Comparison of ENCODE assay signal across 21 cellular contexts in genomic region chr5:95713960-95714710, GRCh38. TPM values are rescaled to one million over a fixed set of nuclear protein-coding genes. Genes with fewer than 3 reads are reported as not detected.
DNase-seq lines count a peak whose midpoint lies in the region; ATAC-seq and TF ChIP-seq lines count a peak whose summit lies in the region.
"Had no signal": no experiment of that assay in that cellular context is flagged by ENCODE, and none has a peak within 500 bp of the region (broad histone marks: within the 10 kb centered on the region; RNA-seq: fewer than 3 reads in every experiment).

No MANE protein-coding gene starts in this region.

- no peaks in the 10 kb centered on the region for H3K36me3 ChIP-seq in left lung
- no peaks in the 10 kb centered on the region for H3K36me3 ChIP-seq in esophagus muscularis mucosa
- H3K36me3 ChIP-seq: MG63 had no signal

- peak overlapping the region; percentile 22 for H3K4me3 Mint-ChIP-seq in natural killer cell treated with Interleukin-12 subunit alpha and Interleukin-12 subunit beta and Interleukin-15 and Interleukin-18, amount 100 ng/mL, for 72 hours
- no peak overlapping the region for H3K4me3 Mint-ChIP-seq in natural killer cell
- peak overlapping the region; percentile 35 for H3K4me3 Mint-ChIP-seq in activated T-helper 1 cell treated with anti-CD3 and anti-CD28 coated beads, Interleukin-12 subunit alpha, Interleukin-12 subunit beta, Interleukin-2, Interleukin-4 antibody, amounts not matched to agents 30 ng/mL and 10 ng/mL and 1 ng/mL, durations not matched to agents 14 hours and 24 hours and 36 hours
- H3K4me3 Mint-ChIP-seq: activated CD8-positive, alpha-beta memory T cell treated with anti-CD3 and anti-CD28 coated beads, Interleukin-2, amount 10 ng/mL, durations not matched to agents 7 days and 5 days; nephron; T-helper 17 cell had no signal

- no peaks in the 10 kb centered on the region for H3K27me3 Mint-ChIP-seq in natural killer cell treated with Interleukin-12 subunit alpha and Interleukin-12 subunit beta and Interleukin-15 and Interleukin-18, amount 100 ng/mL, for 72 hours
- no peaks in the 10 kb centered on the region for H3K27me3 Mint-ChIP-seq in natural killer cell (ENCODE audit: low read depth in 2 of 2)
- peaks cover 20% of the 10 kb centered on the region for H3K27me3 Mint-ChIP-seq in activated T-helper 1 cell treated with anti-CD3 and anti-CD28 coated beads, Interleukin-12 subunit alpha, Interleukin-12 subunit beta, Interleukin-2, Interleukin-4 antibody, amounts not matched to agents 30 ng/mL and 10 ng/mL and 1 ng/mL, durations not matched to agents 14 hours and 24 hours and 36 hours (ENCODE audit: insufficient read depth)
- H3K27me3 Mint-ChIP-seq: T-helper 17 cell had no signal

- peaks cover 4% of the 10 kb centered on the region for H3K36me3 Mint-ChIP-seq in natural killer cell treated with Interleukin-12 subunit alpha and Interleukin-12 subunit beta and Interleukin-15 and Interleukin-18, amount 100 ng/mL, for 72 hours
- no peaks in the 10 kb centered on the region for H3K36me3 Mint-ChIP-seq in natural killer cell
- no peaks in the 10 kb centered on the region for H3K36me3 Mint-ChIP-seq in activated T-helper 1 cell treated with anti-CD3 and anti-CD28 coated beads, Interleukin-12 subunit alpha, Interleukin-12 subunit beta, Interleukin-2, Interleukin-4 antibody, amounts not matched to agents 30 ng/mL and 10 ng/mL and 1 ng/mL, durations not matched to agents 14 hours and 24 hours and 36 hours (ENCODE audit: low read depth)
- H3K36me3 Mint-ChIP-seq: activated CD8-positive, alpha-beta memory T cell treated with anti-CD3 and anti-CD28 coated beads, Interleukin-2, amount 10 ng/mL, durations not matched to agents 7 days and 5 days; activated naive CD4-positive, alpha-beta T cell treated with anti-CD3 and anti-CD28 coated beads, Interleukin-2, amount 50 U/mL, for 72 hours had no signal

- no peak for TF ChIP-seq EP300 in esophagus muscularis mucosa (IDR thresholded peaks at IDR 0.05)

- peaks cover 0 to 6% of the 10 kb centered on the region in 2 donors for H3K4me1 ChIP-seq in left lung
- H3K4me1 ChIP-seq in esophagus muscularis mucosa = peaks cover 0 to 4% (median 2%) of the 10 kb centered on the region in 4 donors
- H3K4me1 ChIP-seq: parathyroid adenoma had no signal

- peak overlapping the region in 1 of 2 donors; percentile 60 for H3K27ac Mint-ChIP-seq in natural killer cell treated with Interleukin-12 subunit alpha and Interleukin-12 subunit beta and Interleukin-15 and Interleukin-18, amount 100 ng/mL, for 72 hours
- H3K27ac Mint-ChIP-seq in natural killer cell = no peak overlapping the region
- no peak overlapping the region for H3K27ac Mint-ChIP-seq in activated T-helper 1 cell treated with anti-CD3 and anti-CD28 coated beads, Interleukin-12 subunit alpha, Interleukin-12 subunit beta, Interleukin-2, Interleukin-4 antibody, amounts not matched to agents 30 ng/mL and 10 ng/mL and 1 ng/mL, durations not matched to agents 14 hours and 24 hours and 36 hours
- H3K27ac Mint-ChIP-seq: activated CD8-positive, alpha-beta memory T cell treated with anti-CD3 and anti-CD28 coated beads, Interleukin-2, amount 10 ng/mL, durations not matched to agents 7 days and 5 days; activated naive CD4-positive, alpha-beta T cell treated with anti-CD3 and anti-CD28 coated beads, Interleukin-2, amount 50 U/mL, for 72 hours; nephron; T-helper 17 cell had no signal

- H3K27me3 ChIP-seq in left lung (no peaks in the 10 kb centered on the region), esophagus muscularis mucosa (no peaks in the 10 kb centered on the region)
- H3K27me3 ChIP-seq: MG63 had no signal

- TF ChIP-seq CTCF in natural killer cell (IDR thresholded peaks at IDR 0.05) (no peak), left lung (IDR thresholded peaks at IDR 0.05) (no peak), esophagus muscularis mucosa (IDR thresholded peaks at IDR 0.05) (no peak)

- H3K9me3 ChIP-seq in left lung = no peaks in the 10 kb centered on the region
- no peaks in the 10 kb centered on the region for H3K9me3 ChIP-seq in esophagus muscularis mucosa
- H3K9me3 ChIP-seq: MG63 had no signal

- ATAC-seq in natural killer cell treated with Interleukin-12 subunit alpha and Interleukin-12 subunit beta and Interleukin-15 and Interleukin-18, amount 100 ng/mL, for 72 hours = no peak
- ATAC-seq in natural killer cell = no peak
- peak; percentile 32 for ATAC-seq in left lung
- no peak for ATAC-seq in GM21723 (IDR thresholded peaks at IDR 0.05; ENCODE audit: unreplicated experiment)
- ATAC-seq: activated CD8-positive, alpha-beta memory T cell treated with anti-CD3 and anti-CD28 coated beads, Interleukin-2, amount 10 ng/mL, durations not matched to agents 7 days and 5 days; activated naive CD4-positive, alpha-beta T cell treated with anti-CD3 and anti-CD28 coated beads, Interleukin-2, amount 50 U/mL, for 72 hours; T-helper 17 cell had no signal

- H3K9me3 Mint-ChIP-seq in natural killer cell treated with Interleukin-12 subunit alpha and Interleukin-12 subunit beta and Interleukin-15 and Interleukin-18, amount 100 ng/mL, for 72 hours = peaks cover 3% of the 10 kb centered on the region
- H3K9me3 Mint-ChIP-seq in natural killer cell = no peaks in the 10 kb centered on the region
- H3K9me3 Mint-ChIP-seq in activated T-helper 1 cell treated with anti-CD3 and anti-CD28 coated beads, Interleukin-12 subunit alpha, Interleukin-12 subunit beta, Interleukin-2, Interleukin-4 antibody, amounts not matched to agents 30 ng/mL and 10 ng/mL and 1 ng/mL, durations not matched to agents 14 hours and 24 hours and 36 hours = peaks cover 3% of the 10 kb centered on the region
- H3K9me3 Mint-ChIP-seq: nephron had no signal

- intact Hi-C loops in natural killer cell (cut with micrococcal nuclease) (no loop called here), left lung (cut with DNase I) (no loop called here), esophagus muscularis mucosa (cut with DNase I) (no loop called here)
- intact Hi-C loops in activated T-helper 1 cell treated with anti-CD3 and anti-CD28 coated beads, Interleukin-12 subunit alpha, Interleukin-12 subunit beta, Interleukin-2, Interleukin-4 antibody, amounts not matched to agents 30 ng/mL and 10 ng/mL and 1 ng/mL, durations not matched to agents 14 hours and 24 hours and 36 hours (cut with micrococcal nuclease) = loop anchor here (10.0 kb wide), 2 partner anchors 919 to 1161 kb away; partner anchors contain the start of gene ERAP2

- H3K27ac ChIP-seq in left lung (no peak overlapping the region), esophagus muscularis mucosa (replicated peaks in 1 of 4) (no peak overlapping the region)
- H3K27ac ChIP-seq: coronary artery, parathyroid adenoma, PC-9 had no signal

- peaks cover 12 to 22% of the 10 kb centered on the region in 2 donors for H3K4me1 Mint-ChIP-seq in natural killer cell treated with Interleukin-12 subunit alpha and Interleukin-12 subunit beta and Interleukin-15 and Interleukin-18, amount 100 ng/mL, for 72 hours (ENCODE audit: low read depth in 2 of 2)
- H3K4me1 Mint-ChIP-seq in natural killer cell = peaks cover 10 to 15% of the 10 kb centered on the region in 2 donors
- H3K4me1 Mint-ChIP-seq in activated T-helper 1 cell treated with anti-CD3 and anti-CD28 coated beads, Interleukin-12 subunit alpha, Interleukin-12 subunit beta, Interleukin-2, Interleukin-4 antibody, amounts not matched to agents 30 ng/mL and 10 ng/mL and 1 ng/mL, durations not matched to agents 14 hours and 24 hours and 36 hours (ENCODE audit: low read depth) = peaks cover 5% of the 10 kb centered on the region

- WGBS in esophagus muscularis mucosa = 93% methylated on average over 4 of the region's 4 CpGs

- H3K4me3 ChIP-seq in left lung (no peak overlapping the region), esophagus muscularis mucosa (no peak overlapping the region)
- H3K4me3 ChIP-seq: coronary artery, MG63, PC-9 had no signal

- TF ChIP-seq POLR2A in esophagus muscularis mucosa (IDR thresholded peaks at IDR 0.05; ENCODE audit: low read depth) = no peak

- no peak for DNase-seq in natural killer cell treated with Interleukin-12 subunit alpha and Interleukin-12 subunit beta and Interleukin-15 and Interleukin-18, amount 100 ng/mL, for 72 hours (ENCODE audit: low spot score)
- DNase-seq in natural killer cell (no peak), left lung (no peak), medulla oblongata (ENCODE audit: extremely low spot score) (no peak), esophagus muscularis mucosa (ENCODE audit: extremely low spot score) (no peak)
- DNase-seq in activated T-helper 1 cell treated with anti-CD3 and anti-CD28 coated beads, Interleukin-12 subunit alpha, Interleukin-12 subunit beta, Interleukin-2, Interleukin-4 antibody, amounts not matched to agents 30 ng/mL and 10 ng/mL and 1 ng/mL, durations not matched to agents 14 hours and 24 hours and 36 hours (ENCODE audit: low spot score) = no peak
- DNase-seq in stimulated activated naive CD4-positive, alpha-beta T cell (lab: John Stamatoyannopoulos, UW) = no peak
- DNase-seq: activated CD4-positive, alpha-beta T cell treated with anti-CD3 and anti-CD28 coated beads for 4 hours; activated CD8-positive, alpha-beta memory T cell treated with anti-CD3 and anti-CD28 coated beads, Interleukin-2, amount 10 ng/mL, durations not matched to agents 7 days and 5 days; DMS 273 treated with DMSO at 0.1 percent for 48 hours; MG63; NCI-H187 treated with DMSO at 0.1 percent for 48 hours; PC-9; T-helper 17 cell had no signal

RNA-seq across cellular contexts. Expression of gene RHOBTB3, which starts 17.0 kb away (rescaled TPM):
- 10 to 100 TPM; 14.7 to 17.4 TPM for total RNA-seq in natural killer cell treated with Interleukin-12 subunit alpha and Interleukin-12 subunit beta and Interleukin-15 and Interleukin-18, amount 100 ng/mL, for 72 hours
- total RNA-seq in natural killer cell (10 to 100 TPM; 46.5 to 55.1 (median 46.5) TPM), left lung (10 to 100 TPM; 26.5 to 93.0 TPM), esophagus muscularis mucosa (100 to 1,000 TPM in 1 of 4 donors, 10 to 100 TPM in 3; 72.9 to 165 (median 89.2) TPM)
- 0.36 and 0.71 TPM in 2 replicates for total RNA-seq in activated T-helper 1 cell treated with anti-CD3 and anti-CD28 coated beads, Interleukin-12 subunit alpha, Interleukin-12 subunit beta, Interleukin-2, Interleukin-4 antibody, amounts not matched to agents 30 ng/mL and 10 ng/mL and 1 ng/mL, durations not matched to agents 14 hours and 24 hours and 36 hours

RNA-seq across cellular contexts. Expression of gene SPATA9, which starts 31.3 kb away (rescaled TPM):
- 1 to 10 TPM; 1.4 to 1.9 TPM for total RNA-seq in natural killer cell treated with Interleukin-12 subunit alpha and Interleukin-12 subunit beta and Interleukin-15 and Interleukin-18, amount 100 ng/mL, for 72 hours
- 1 to 10 TPM; 1.3 to 2.1 (median 2.0) TPM for total RNA-seq in natural killer cell
- total RNA-seq in activated T-helper 1 cell treated with anti-CD3 and anti-CD28 coated beads, Interleukin-12 subunit alpha, Interleukin-12 subunit beta, Interleukin-2, Interleukin-4 antibody, amounts not matched to agents 30 ng/mL and 10 ng/mL and 1 ng/mL, durations not matched to agents 14 hours and 24 hours and 36 hours = not detected in 2 replicates
- under 1 TPM; 0.31 to 0.52 TPM for total RNA-seq in left lung
- total RNA-seq in esophagus muscularis mucosa = not detected
- total RNA-seq: activated CD8-positive, alpha-beta memory T cell treated with anti-CD3 and anti-CD28 coated beads, Interleukin-2, amount 10 ng/mL, durations not matched to agents 7 days and 5 days; activated naive CD4-positive, alpha-beta T cell treated with anti-CD3 and anti-CD28 coated beads, Interleukin-2, amount 50 U/mL, for 72 hours; G401; SK-MEL-5; T-helper 17 cell had no signal
